In genomic region chr17:55068862-55069771, GRCh38 we compare ENCODE assay signal across 17 cellular contexts.
DNase-seq lines count a peak whose midpoint lies in the region; ATAC-seq and TF ChIP-seq lines count a peak whose summit lies in the region.
"Had no signal": no experiment of that assay in that cellular context is flagged by ENCODE, and none has a peak within 500 bp of the region (broad histone marks: within the 10 kb centered on the region; RNA-seq: fewer than 3 reads in every experiment).

No MANE protein-coding gene starts in this region.

- H2AFZ ChIP-seq in H9 (ENCODE audit: low read length) = no peak overlapping the region

- no peak overlapping the region for H2BK120ac ChIP-seq in H9 (ENCODE audit: low read depth, low read length, poor library complexity, severe bottlenecking)

- H3K4me3 ChIP-seq in liver (ENCODE audit: low read depth in 1 of 3, low read length in 3 of 3) = no peak overlapping the region
- H3K4me3 ChIP-seq: HAP-1, SJSA1 had no signal

- 25% methylated on average over 4 of the region's 4 CpGs for WGBS in liver
- no CpG with 5 or more reads among the region's 4 CpGs for WGBS in H9 (ENCODE audit: extremely low coverage, insufficient read length, low lambda C conversion rate)

- H3K23me2 ChIP-seq in H9 (ENCODE audit: insufficient read length, low read depth, low read length, poor library complexity, severe bottlenecking) = no peaks in the 10 kb centered on the region

- H3K36me3 ChIP-seq in liver (ENCODE audit: control insufficient read depth in 4 of 4, insufficient read depth in 3 of 4, low read depth in 1 of 4, low read length in 3 of 4) = no peaks in the 10 kb centered on the region
- H3K36me3 ChIP-seq: HAP-1, SJSA1 had no signal

- H3K27ac Mint-ChIP-seq in activated T-helper 17 cell treated with anti-CD3 and anti-CD28 coated beads, Interleukin-2, amount 50 U/mL, for 72 hours = peak overlapping the region; percentile 77
- H3K27ac Mint-ChIP-seq in H9 = no peak overlapping the region
- H3K27ac Mint-ChIP-seq: B cell had no signal

- peak overlapping the region; percentile 31 to 49 for H3K27ac ChIP-seq in liver (ENCODE audit: low read depth in 1 of 2, low read length in 2 of 2)
- no peak overlapping the region for H3K27ac ChIP-seq in H9 (ENCODE audit: insufficient read length, low read depth, low read length)
- H3K27ac ChIP-seq: SJSA1 had no signal

- no peak overlapping the region for H3T11ph ChIP-seq in H9 (ENCODE audit: low read length)

- H4K5ac ChIP-seq in H9 (ENCODE audit: insufficient read length, low read depth, low read length) = no peak overlapping the region

- H3K27me3 ChIP-seq in liver (ENCODE audit: control insufficient read depth in 4 of 4, insufficient read depth in 4 of 4, low read length in 3 of 4) = no peaks in the 10 kb centered on the region
- no peaks in the 10 kb centered on the region for H3K27me3 ChIP-seq in H9 (ENCODE audit: insufficient read depth, low read length)
- H3K27me3 ChIP-seq: SJSA1 had no signal

- H3K4ac ChIP-seq in H9 (ENCODE audit: low read depth, low read length) = no peak overlapping the region

- H3K4me3 Mint-ChIP-seq in activated T-helper 17 cell treated with anti-CD3 and anti-CD28 coated beads, Interleukin-2, amount 50 U/mL, for 72 hours = peak overlapping the region; percentile 46
- no peak overlapping the region for H3K4me3 Mint-ChIP-seq in H9
- H3K4me3 Mint-ChIP-seq: B cell; CD4-positive, CD25-positive, alpha-beta regulatory T cell had no signal

- no peaks in the 10 kb centered on the region for H3K36me3 Mint-ChIP-seq in activated T-helper 17 cell treated with anti-CD3 and anti-CD28 coated beads, Interleukin-2, amount 50 U/mL, for 72 hours (ENCODE audit: low read depth)
- H3K36me3 Mint-ChIP-seq in H9 (ENCODE audit: insufficient read depth in 1 of 3, low read depth in 3 of 3) = no peaks in the 10 kb centered on the region
- H3K36me3 Mint-ChIP-seq: CD4-positive, CD25-positive, alpha-beta regulatory T cell had no signal

- H3K79me2 ChIP-seq in H9 (ENCODE audit: insufficient read depth, low read length) = no peaks in the 10 kb centered on the region

- no peak overlapping the region for H2BK12ac ChIP-seq in H9 (ENCODE audit: insufficient read length, low read depth, low read length)

- H2BK20ac ChIP-seq in H9 (ENCODE audit: low read depth, low read length, poor library complexity, severe bottlenecking) = no peak overlapping the region

- H3K9me3 Mint-ChIP-seq in activated T-helper 17 cell treated with anti-CD3 and anti-CD28 coated beads, Interleukin-2, amount 50 U/mL, for 72 hours = peaks cover 9% of the 10 kb centered on the region
- H3K9me3 Mint-ChIP-seq in H9 = no peaks in the 10 kb centered on the region

- no peak overlapping the region for H3K4me2 ChIP-seq in H9 (ENCODE audit: insufficient read depth, insufficient read length, low read length)

- no peak overlapping the region for H3K18ac ChIP-seq in H9 (ENCODE audit: insufficient read length, low read depth, low read length)

- H2AK5ac ChIP-seq in H9 (ENCODE audit: insufficient read length, low read length) = no peak overlapping the region

- peaks cover 25% of the 10 kb centered on the region for H3K4me1 Mint-ChIP-seq in activated T-helper 17 cell treated with anti-CD3 and anti-CD28 coated beads, Interleukin-2, amount 50 U/mL, for 72 hours
- peaks cover 7 to 10% of the 10 kb centered on the region in 2 experiments for H3K4me1 Mint-ChIP-seq in H9
- H3K4me1 Mint-ChIP-seq: B cell had no signal

- no peak overlapping the region for H2BK5ac ChIP-seq in H9 (ENCODE audit: insufficient read length, low read length)

- no peak overlapping the region for H3K14ac ChIP-seq in H9 (ENCODE audit: insufficient read depth, low read length)

- TF ChIP-seq RAD21 in liver (IDR thresholded peaks at IDR 0.05) = peak in 1 of 2 donors; percentile 17

- H3K9ac ChIP-seq in liver (ENCODE audit: low read depth in 1 of 2, low read length in 2 of 2) (peak overlapping the region in 1 of 2 donors; percentile 63), H9 (ENCODE audit: extremely low read depth, insufficient read length, low read length) (no peak overlapping the region)

- H3K27me3 Mint-ChIP-seq in activated T-helper 17 cell treated with anti-CD3 and anti-CD28 coated beads, Interleukin-2, amount 50 U/mL, for 72 hours = no peaks in the 10 kb centered on the region
- no peaks in the 10 kb centered on the region for H3K27me3 Mint-ChIP-seq in H9 (ENCODE audit: low read depth)
- H3K27me3 Mint-ChIP-seq: B cell; CD4-positive, CD25-positive, alpha-beta regulatory T cell had no signal

- H3K4me1 ChIP-seq in liver (ENCODE audit: control insufficient read depth in 4 of 4, insufficient read depth in 4 of 4, low read length in 3 of 4) = peaks cover 2 to 17% (median 11%) of the 10 kb centered on the region in 4 donors
- no peaks in the 10 kb centered on the region for H3K4me1 ChIP-seq in H9 (ENCODE audit: insufficient read depth, low read length)
- H3K4me1 ChIP-seq: Caco-2, HAP-1, SJSA1 had no signal

- H3K79me1 ChIP-seq in H9 (ENCODE audit: insufficient read depth, low read depth, low read length, poor library complexity, severe bottlenecking) = no peaks in the 10 kb centered on the region

- TF ChIP-seq CTCF in liver (IDR thresholded peaks at IDR 0.05; ENCODE audit: low read depth, low read length, missing input control) (no peak), H9 (conservative IDR thresholded peaks at IDR 0.05) (no peak)

- no peak overlapping the region for H3K23ac ChIP-seq in H9 (ENCODE audit: insufficient read length, low read depth, low read length)

- H3K9me3 ChIP-seq in liver (ENCODE audit: control insufficient read depth in 4 of 4, low read length in 3 of 4) (no peaks in the 10 kb centered on the region), H9 (ENCODE audit: control insufficient read depth, low read depth, low read length) (no peaks in the 10 kb centered on the region)
- H3K9me3 ChIP-seq: Caco-2, HAP-1, SJSA1 had no signal

- no peak overlapping the region for H4K91ac ChIP-seq in H9 (ENCODE audit: insufficient read length, low read depth, low read length)

- H4K20me1 ChIP-seq in H9 (ENCODE audit: control insufficient read depth, insufficient read depth, insufficient read length) = no peaks in the 10 kb centered on the region

- H4K8ac ChIP-seq in H9 (replicated peaks; ENCODE audit: insufficient read length, low read depth, low read length) = no peak overlapping the region

- ATAC-seq in activated T-helper 17 cell treated with anti-CD3 and anti-CD28 coated beads, Interleukin-2, amount 50 U/mL, for 72 hours (replicated peaks) = no peak
- no peak for ATAC-seq in HG02610 (IDR thresholded peaks at IDR 0.05; ENCODE audit: unreplicated experiment)
- no peak for ATAC-seq in GM18520 (IDR thresholded peaks at IDR 0.05; ENCODE audit: unreplicated experiment)
- ATAC-seq in HG03196 (IDR thresholded peaks at IDR 0.05; ENCODE audit: unreplicated experiment) = no peak

- no peak overlapping the region for H3K56ac ChIP-seq in H9 (ENCODE audit: insufficient read length, low read depth, low read length)

- peak; percentile 8 for DNase-seq in NOMO-1 treated with dmso at 0.1 percent for 144 hours (lab: John Stamatoyannopoulos, UW; ENCODE audit: unreplicated experiment)
- no peak for DNase-seq in H9
- DNase-seq: Caco-2; CD4-positive, CD25-positive, alpha-beta regulatory T cell; NCI-H1105; NCI-H1694 treated with DMSO at 0.1 percent for 48 hours; NCI-H2227 treated with DMSO at 0.1 percent for 48 hours; NCI-H510A treated with DMSO at 0.1 percent for 48 hours; NCI-H82 had no signal

- H2BK15ac ChIP-seq in H9 (ENCODE audit: low read depth, low read length) = no peak overlapping the region

TF ChIP-seq in liver, 16 proteins besides CTCF, POLR2A, EP300 and RAD21 (continues in another document):
- TF ChIP-seq REST (IDR thresholded peaks at IDR 0.05) = no peak
- TF ChIP-seq EGR1 (IDR thresholded peaks at IDR 0.05; ENCODE audit: low read depth in 2 of 2) = no peak
- no peak for TF ChIP-seq FOXA1 (IDR thresholded peaks at IDR 0.05)
- TF ChIP-seq MAX (IDR thresholded peaks at IDR 0.05) = no peak
- no peak for TF ChIP-seq TAF1 (conservative IDR thresholded peaks at IDR 0.05)
- peak in 1 of 2 donors; percentile 55 for TF ChIP-seq RXRA (IDR thresholded peaks at IDR 0.05)
- TF ChIP-seq GABPA (IDR thresholded peaks at IDR 0.05 in 1 of 2, conservative IDR thresholded peaks at IDR 0.05 in 1 of 2) = no peak
- TF ChIP-seq SP1 (IDR thresholded peaks at IDR 0.05) = peak; percentile 74
- TF ChIP-seq YY1 (IDR thresholded peaks at IDR 0.05) = peak; percentile 17
- peak; percentile 16 for TF ChIP-seq ATF3 (IDR thresholded peaks at IDR 0.05)
- no peak for TF ChIP-seq FOXA2 (IDR thresholded peaks at IDR 0.05)
- peak; percentile 70 for TF ChIP-seq HNF4G (IDR thresholded peaks at IDR 0.05)
- peak; percentile 88 to 92 for TF ChIP-seq HNF4A (conservative IDR thresholded peaks at IDR 0.05)
